In the genomic region with DNA sequence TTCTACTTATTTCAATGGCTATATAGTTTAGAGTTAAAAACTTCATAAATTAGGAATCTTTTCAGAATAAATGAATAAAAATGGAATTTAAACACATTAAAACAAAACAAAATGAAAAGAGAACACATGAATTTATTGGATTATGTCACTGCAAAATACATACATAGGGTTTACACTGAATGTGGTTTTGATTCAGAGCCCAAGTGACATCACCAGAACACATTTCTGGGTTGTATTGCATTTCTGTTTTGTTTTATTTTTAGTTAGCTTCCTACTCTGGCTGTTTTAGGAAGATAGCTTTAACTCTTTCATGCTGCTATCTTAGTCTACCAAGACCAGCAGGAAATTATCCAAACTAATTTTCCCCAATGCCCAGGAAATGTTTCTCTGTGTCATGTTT, we compare ENCODE assay signal across 23 cellular contexts.
"Had no signal": no experiment of that assay in that cellular context is flagged by ENCODE, and none has a peak within 500 bp of the region (broad histone marks: within the 10 kb centered on the region; RNA-seq: fewer than 3 reads in every experiment).

No MANE protein-coding gene starts in this region.

- DNase-seq: activated CD4-positive, alpha-beta memory T cell treated with anti-CD3 and anti-CD28 coated beads, Interleukin-2, amount 10 ng/mL, durations not matched to agents 7 days and 5 days; activated CD4-positive, alpha-beta T cell treated with anti-CD3 and anti-CD28 coated beads for 36 hours; activated CD4-positive, alpha-beta T cell treated with anti-CD3 and anti-CD28 coated beads, Interleukin-2, amount 50 U/mL, for 1 hour; activated CD4-positive, CD25-positive, alpha-beta regulatory T cell; activated CD8-positive, alpha-beta memory T cell treated with anti-CD3 and anti-CD28 coated beads, Interleukin-2, amount 50 U/mL, for 4 hours; activated gamma-delta T cell treated with Interleukin-2 at 50 U/mL for 16 hours; activated naive CD4-positive, alpha-beta T cell treated with anti-CD3 and anti-CD28 coated beads, Interleukin-2, amount 10 ng/mL, durations not matched to agents 7 days and 5 days; activated naive CD8-positive, alpha-beta T cell treated with anti-CD3 and anti-CD28 coated beads for 36 hours; activated T-cell treated with anti-CD3 and anti-CD28 coated beads, Interleukin-2, amount 50 U/mL, for 72 hours; adrenal gland; aorta; body of pancreas; MM.1S; NCI-H146; NCI-H187 treated with DMSO at 0.1 percent for 48 hours; NCI-H2081 treated with DMSO at 0.1 percent for 48 hours; NCI-H446; NCI-H524; Right ventricle myocardium superior; SJCRH30; SK-N-SH; T-helper 1 cell had no signal

- H3K36me3 ChIP-seq: adrenal gland, SJCRH30 had no signal

- H3K9me3 ChIP-seq: adrenal gland, body of pancreas, SJCRH30, SK-N-SH had no signal

- H3K4me3 ChIP-seq: adrenal gland, body of pancreas, SJCRH30 had no signal

- H3K9ac ChIP-seq: KMS-11, SK-N-SH had no signal

- H3K4me1 ChIP-seq: adrenal gland, body of pancreas, SJCRH30 had no signal

- H3K27me3 ChIP-seq: adrenal gland, body of pancreas, SJCRH30 had no signal

- ATAC-seq: activated CD4-positive, alpha-beta T cell treated with anti-CD3 and anti-CD28 coated beads for 36 hours; activated T-cell treated with anti-CD3 and anti-CD28 coated beads, Interleukin-2, amount 50 U/mL, for 72 hours; body of pancreas had no signal
